In the genomic region with DNA sequence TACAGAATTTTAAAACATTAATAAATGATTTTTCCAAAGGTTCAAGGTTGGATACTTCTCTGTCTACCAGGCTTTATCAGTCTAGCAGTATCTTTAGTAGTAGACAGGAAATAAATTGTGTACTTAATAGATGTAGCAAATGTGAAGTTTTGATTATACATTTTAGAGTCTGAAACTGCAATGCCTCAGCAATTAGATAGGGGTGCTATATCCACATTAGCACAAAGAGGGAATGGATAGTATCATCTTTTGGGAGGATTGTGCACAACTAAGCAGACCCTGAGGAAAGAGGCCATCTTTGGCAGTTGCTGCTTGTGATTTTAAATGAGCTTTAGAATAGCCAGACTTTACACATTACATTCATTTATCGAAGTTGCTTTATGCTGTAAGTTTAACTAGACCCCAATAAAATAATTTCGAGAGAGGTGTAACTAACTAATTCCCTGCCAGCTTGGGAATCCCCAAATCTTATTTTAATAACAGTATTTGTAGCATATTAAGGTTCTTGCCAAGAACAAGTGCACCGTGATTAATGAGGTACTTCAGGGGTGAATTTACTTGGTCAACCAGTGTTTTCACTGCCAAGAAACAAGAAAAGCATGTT, we compare ENCODE assay signal across 9 cellular contexts. TPM values are rescaled to one million over a fixed set of nuclear protein-coding genes. Genes with fewer than 3 reads are reported as not detected.
DNase-seq lines count a peak whose midpoint lies in the region; ATAC-seq and TF ChIP-seq lines count a peak whose summit lies in the region.
"Had no signal": no experiment of that assay in that cellular context is flagged by ENCODE, and none has a peak within 500 bp of the region (broad histone marks: within the 10 kb centered on the region; RNA-seq: fewer than 3 reads in every experiment).

No MANE protein-coding gene starts in this region.

- ATAC-seq in effector memory CD8-positive, alpha-beta T cell (replicated peaks) = no peak

- H3K4me1 ChIP-seq in sigmoid colon = peaks cover 0 to 37% (median 35%) of the 10 kb centered on the region in 4 donors

- TF ChIP-seq RAD21 in Ishikawa (IDR thresholded peaks at IDR 0.05; ENCODE audit: low read depth) = peak; percentile 57

- no peak overlapping the region for H3K27ac ChIP-seq in sigmoid colon
- H3K27ac ChIP-seq: SJSA1 had no signal

- H3K9me3 Mint-ChIP-seq in effector memory CD8-positive, alpha-beta T cell = no peaks in the 10 kb centered on the region

- H3K4me3 Mint-ChIP-seq in effector memory CD8-positive, alpha-beta T cell = no peak overlapping the region

- peak in 1 of 4 experiments; percentile 36 for TF ChIP-seq CTCF in sigmoid colon (IDR thresholded peaks at IDR 0.05)

- H3K36me3 ChIP-seq in sigmoid colon = no peaks in the 10 kb centered on the region
- H3K36me3 ChIP-seq: SJSA1 had no signal

- peaks cover 13 to 50% (median 39%) of the 10 kb centered on the region in 3 donors for H3K27me3 ChIP-seq in sigmoid colon

- no peak for TF ChIP-seq POLR2A in sigmoid colon (IDR thresholded peaks at IDR 0.05)

- intact Hi-C loops in sigmoid colon (cut with DNase I) = loop anchor here (5.0 kb wide), 1 partner anchor 503 kb away; no protein-coding TSS in a partner anchor

- peaks cover 18 to 37% of the 10 kb centered on the region in 2 donors for H3K4me1 Mint-ChIP-seq in effector memory CD8-positive, alpha-beta T cell (ENCODE audit: low read depth in 2 of 2)

- H3K27ac Mint-ChIP-seq in effector memory CD8-positive, alpha-beta T cell = no peak overlapping the region

- WGBS in sigmoid colon, 2 donors = 77 to 79% methylated on average over 3 of the region's 3 CpGs

- H3K27me3 Mint-ChIP-seq in effector memory CD8-positive, alpha-beta T cell = no peaks in the 10 kb centered on the region

- H3K9me3 ChIP-seq in sigmoid colon = no peaks in the 10 kb centered on the region

- TF ChIP-seq EP300 in Ishikawa (IDR thresholded peaks at IDR 0.05; ENCODE audit: borderline replicate concordance) (no peak), sigmoid colon (IDR thresholded peaks at IDR 0.05) (no peak)

- DNase-seq in DMS114 treated with DMSO at 0.1 percent for 48 hours (lab: John Stamatoyannopoulos, UW; ENCODE audit: unreplicated experiment) (peak; percentile 9), SW480 (ENCODE audit: low spot score) (peak; percentile 3), hepatic stellate cell (ENCODE audit: low spot score) (peak; percentile 42), NCI-H2196 treated with DMSO at 0.1 percent for 48 hours (lab: John Stamatoyannopoulos, UW; ENCODE audit: unreplicated experiment) (no peak), sigmoid colon (no peak), NCI-H1092 (lab: John Stamatoyannopoulos, UW) (no peak)
- DNase-seq in effector memory CD8-positive, alpha-beta T cell = no peak

- no peak overlapping the region for H3K4me3 ChIP-seq in sigmoid colon
- H3K4me3 ChIP-seq: SJSA1 had no signal

- H3K36me3 Mint-ChIP-seq in effector memory CD8-positive, alpha-beta T cell (ENCODE audit: insufficient read depth) = peaks cover 3% of the 10 kb centered on the region

TF ChIP-seq in Ishikawa, 13 proteins besides CTCF, POLR2A, EP300 and RAD21:
- TF ChIP-seq, protein P1, sequence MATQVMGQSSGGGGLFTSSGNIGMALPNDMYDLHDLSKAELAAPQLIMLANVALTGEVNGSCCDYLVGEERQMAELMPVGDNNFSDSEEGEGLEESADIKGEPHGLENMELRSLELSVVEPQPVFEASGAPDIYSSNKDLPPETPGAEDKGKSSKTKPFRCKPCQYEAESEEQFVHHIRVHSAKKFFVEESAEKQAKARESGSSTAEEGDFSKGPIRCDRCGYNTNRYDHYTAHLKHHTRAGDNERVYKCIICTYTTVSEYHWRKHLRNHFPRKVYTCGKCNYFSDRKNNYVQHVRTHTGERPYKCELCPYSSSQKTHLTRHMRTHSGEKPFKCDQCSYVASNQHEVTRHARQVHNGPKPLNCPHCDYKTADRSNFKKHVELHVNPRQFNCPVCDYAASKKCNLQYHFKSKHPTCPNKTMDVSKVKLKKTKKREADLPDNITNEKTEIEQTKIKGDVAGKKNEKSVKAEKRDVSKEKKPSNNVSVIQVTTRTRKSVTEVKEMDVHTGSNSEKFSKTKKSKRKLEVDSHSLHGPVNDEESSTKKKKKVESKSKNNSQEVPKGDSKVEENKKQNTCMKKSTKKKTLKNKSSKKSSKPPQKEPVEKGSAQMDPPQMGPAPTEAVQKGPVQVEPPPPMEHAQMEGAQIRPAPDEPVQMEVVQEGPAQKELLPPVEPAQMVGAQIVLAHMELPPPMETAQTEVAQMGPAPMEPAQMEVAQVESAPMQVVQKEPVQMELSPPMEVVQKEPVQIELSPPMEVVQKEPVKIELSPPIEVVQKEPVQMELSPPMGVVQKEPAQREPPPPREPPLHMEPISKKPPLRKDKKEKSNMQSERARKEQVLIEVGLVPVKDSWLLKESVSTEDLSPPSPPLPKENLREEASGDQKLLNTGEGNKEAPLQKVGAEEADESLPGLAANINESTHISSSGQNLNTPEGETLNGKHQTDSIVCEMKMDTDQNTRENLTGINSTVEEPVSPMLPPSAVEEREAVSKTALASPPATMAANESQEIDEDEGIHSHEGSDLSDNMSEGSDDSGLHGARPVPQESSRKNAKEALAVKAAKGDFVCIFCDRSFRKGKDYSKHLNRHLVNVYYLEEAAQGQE (IDR thresholded peaks at IDR 0.05; ENCODE audit: low read depth) = no peak
- TF ChIP-seq EGR1 (IDR thresholded peaks at IDR 0.05) (no peak), FOXM1 (IDR thresholded peaks at IDR 0.05; ENCODE audit: borderline replicate concordance, low read depth) (no peak), TCF12 (IDR thresholded peaks at IDR 0.05; ENCODE audit: low read depth) (no peak), NFIC (IDR thresholded peaks at IDR 0.05) (no peak), CEBPB (IDR thresholded peaks at IDR 0.05) (no peak), ZBTB7A (IDR thresholded peaks at IDR 0.05; ENCODE audit: low read depth) (no peak)
- TF ChIP-seq, protein P2, sequence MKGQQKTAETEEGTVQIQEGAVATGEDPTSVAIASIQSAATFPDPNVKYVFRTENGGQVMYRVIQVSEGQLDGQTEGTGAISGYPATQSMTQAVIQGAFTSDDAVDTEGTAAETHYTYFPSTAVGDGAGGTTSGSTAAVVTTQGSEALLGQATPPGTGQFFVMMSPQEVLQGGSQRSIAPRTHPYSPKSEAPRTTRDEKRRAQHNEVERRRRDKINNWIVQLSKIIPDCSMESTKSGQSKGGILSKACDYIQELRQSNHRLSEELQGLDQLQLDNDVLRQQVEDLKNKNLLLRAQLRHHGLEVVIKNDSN (IDR thresholded peaks at IDR 0.05) = no peak
- TF ChIP-seq, protein P3, sequence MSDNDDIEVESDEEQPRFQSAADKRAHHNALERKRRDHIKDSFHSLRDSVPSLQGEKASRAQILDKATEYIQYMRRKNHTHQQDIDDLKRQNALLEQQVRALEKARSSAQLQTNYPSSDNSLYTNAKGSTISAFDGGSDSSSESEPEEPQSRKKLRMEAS (IDR thresholded peaks at IDR 0.05) = no peak

RNA-seq across cellular contexts. Expression of a gene that starts 2.8 kb away (rescaled TPM):
- 1 to 10 TPM in 3 of 4 donors, under 1 TPM in 1; 0.49 to 2.1 (median 1.4) TPM for total RNA-seq in sigmoid colon
- 1 to 10 TPM in 1 of 3 donors, not detected in 2; 1.1 TPM for polyA plus RNA-seq in sigmoid colon

Comparison
In these comparisons a context has a peak if more than half of its experiments do, and no peak if none do; other contexts are left out.
1. DNase-seq: peak in DMS114 treated with DMSO at 0.1 percent for 48 hours (single experiment), SW480 (single experiment) and hepatic stellate cell (single experiment); none in NCI-H2196 treated with DMSO at 0.1 percent for 48 hours (single experiment), sigmoid colon (single experiment), effector memory CD8-positive, alpha-beta T cell (0 of 3) and NCI-H1092 (single experiment).